In genomic region chr10:105950410-105950809, GRCh38 we compare ENCODE assay signal across 9 cellular contexts.
A peak's percentile ranks its signal among the peaks of the same experiment; 100 is the strongest.
DNase-seq lines count a peak whose midpoint lies in the region; ATAC-seq and TF ChIP-seq lines count a peak whose summit lies in the region.
"Had no signal": no experiment of that assay in that cellular context is flagged by ENCODE, and none has a peak within 500 bp of the region (broad histone marks: within the 10 kb centered on the region; RNA-seq: fewer than 3 reads in every experiment).

No MANE protein-coding gene starts in this region.

- H3K9me3 ChIP-seq in MM.1S (replicated peaks; ENCODE audit: insufficient read depth, low read length), result no peaks in the 10 kb centered on the region

- H3K4me1 ChIP-seq in GM23338 (ENCODE audit: insufficient read depth) (no peaks in the 10 kb centered on the region), MM.1S (ENCODE audit: low read length) (no peaks in the 10 kb centered on the region)

- H3F3A ChIP-seq in GM23338 (replicated peaks; ENCODE audit: low read depth) (no peaks in the 10 kb centered on the region), MM.1S (ENCODE audit: insufficient read depth, low read length) (no peaks in the 10 kb centered on the region)

- H3K9ac ChIP-seq in MM.1S (ENCODE audit: low read length), result no peak overlapping the region

- H3K27me3 Mint-ChIP-seq in GM23338 (ENCODE audit: insufficient read depth, low read depth, poor library complexity), result no peaks in the 10 kb centered on the region
- H3K27me3 Mint-ChIP-seq: CD4-positive, alpha-beta T cell had no signal

- TF ChIP-seq CTCF in GM23338 (conservative IDR thresholded peaks at IDR 0.05; ENCODE audit: low read depth in 2 of 2), result peak; percentile 80 to 95
- TF ChIP-seq CTCF in MM.1S (IDR thresholded peaks at IDR 0.05; ENCODE audit: low read length), result peak; percentile 81

- no peaks in the 10 kb centered on the region for H3K36me3 Mint-ChIP-seq in GM23338 (ENCODE audit: low read depth)

- no peak overlapping the region for H2AFZ ChIP-seq in GM23338
- no peak overlapping the region for H2AFZ ChIP-seq in MM.1S (ENCODE audit: low read length)

- H3K4me3 Mint-ChIP-seq in GM23338, result no peak overlapping the region
- H3K4me3 Mint-ChIP-seq: CD4-positive, alpha-beta T cell had no signal

- DNase-seq in NCI-H2196 (lab: John Stamatoyannopoulos, UW; ENCODE audit: unreplicated experiment) (peak; percentile 16), NCI-H2196 treated with DMSO at 0.1 percent for 48 hours (lab: John Stamatoyannopoulos, UW; ENCODE audit: unreplicated experiment) (no peak), GM23338 (ENCODE audit: low spot score) (peak; percentile 85), MM.1S (peak; percentile 56), head of caudate nucleus (peak; percentile 20 to 89 (median 72)), retina (peak; percentile 54)
- DNase-seq in activated CD4-positive, alpha-beta T cell treated with anti-CD3 and anti-CD28 coated beads, Interleukin-2, amount 50 U/mL, for 48 hours, result peak; percentile 15 to 27

- peaks cover 13% of the 10 kb centered on the region; the same call in 2 of the 3 replicates for H3K4me1 Mint-ChIP-seq in GM23338

- no peaks in the 10 kb centered on the region for H3K79me2 ChIP-seq in GM23338 (replicated peaks; ENCODE audit: insufficient read depth)
- H3K79me2 ChIP-seq in MM.1S (ENCODE audit: low read length), result no peaks in the 10 kb centered on the region

- H3K27ac ChIP-seq in GM23338 (ENCODE audit: low read depth) (no peak overlapping the region), MM.1S (ENCODE audit: low read length) (no peak overlapping the region)

- H4K20me1 ChIP-seq in GM23338 (replicated peaks; ENCODE audit: insufficient read depth) (no peaks in the 10 kb centered on the region), MM.1S (ENCODE audit: insufficient read depth, low read length) (no peaks in the 10 kb centered on the region)

- H3K9me3 Mint-ChIP-seq in GM23338, result no peaks in the 10 kb centered on the region
- H3K9me3 Mint-ChIP-seq: CD4-positive, alpha-beta T cell had no signal

- no peak overlapping the region for H3K27ac Mint-ChIP-seq in GM23338
- H3K27ac Mint-ChIP-seq: CD4-positive, alpha-beta T cell had no signal

- H3K36me3 ChIP-seq in GM23338 (ENCODE audit: insufficient read depth), result no peaks in the 10 kb centered on the region
- no peaks in the 10 kb centered on the region for H3K36me3 ChIP-seq in MM.1S (replicated peaks; ENCODE audit: insufficient read depth, low read length)

- H3K27me3 ChIP-seq in GM23338 (ENCODE audit: insufficient read depth) (no peaks in the 10 kb centered on the region), MM.1S (replicated peaks; ENCODE audit: insufficient read depth, low read length) (no peaks in the 10 kb centered on the region)

- intact Hi-C loops in head of caudate nucleus (cut with DNase I), result loop anchor here (5.0 kb wide), 1 partner anchor 227 kb away; no protein-coding TSS in a partner anchor

- H3K4me3 ChIP-seq in GM23338 (no peak overlapping the region), MM.1S (ENCODE audit: low read length) (no peak overlapping the region)

- H3K9me2 ChIP-seq in GM23338 (ENCODE audit: insufficient read depth) (no peaks in the 10 kb centered on the region), MM.1S (replicated peaks; ENCODE audit: insufficient read depth, low read length) (no peaks in the 10 kb centered on the region)

- no peak overlapping the region for H3K4me2 ChIP-seq in GM23338
- H3K4me2 ChIP-seq in MM.1S (ENCODE audit: low read depth, low read length), result no peak overlapping the region

- ATAC-seq in GM23338 (peak; percentile 86), GM18873 (IDR thresholded peaks at IDR 0.05; ENCODE audit: low FRiP score, unreplicated experiment) (no peak)

TF ChIP-seq in GM23338, 12 proteins besides CTCF, POLR2A, EP300 and RAD21:
- TF ChIP-seq EZH2phosphoT487 (IDR thresholded peaks at IDR 0.05; ENCODE audit: unreplicated experiment) (no peak), REST (IDR thresholded peaks at IDR 0.05; ENCODE audit: unreplicated experiment) (no peak), ZNF331 (CRISPR knock-in tag; IDR thresholded peaks at IDR 0.05; ENCODE audit: low read depth) (no peak), POLR2AphosphoS5 (IDR thresholded peaks at IDR 0.05; ENCODE audit: low read depth) (no peak), JUNB (IDR thresholded peaks at IDR 0.05; ENCODE audit: unreplicated experiment) (no peak), NANOG (IDR thresholded peaks at IDR 0.05; ENCODE audit: borderline replicate concordance) (no peak)
